Comparison of ENCODE assay signal across 1 cellular context in genomic region chr1:224182866-224183590, GRCh38.
TF ChIP-seq lines count a peak whose summit lies in the region.

Gene DEGS1, plus strand, starts transcription at chr1:224183240. Its CDS starts 97 bp downstream, at chr1:224183337.

TF ChIP-seq in HEK293, 187 proteins besides CTCF, POLR2A, EP300 and RAD21 (continued from another document):
- peak; percentile 86 for TF ChIP-seq HIC1 (tag by site-specific recombination; IDR thresholded peaks at IDR 0.05)
- TF ChIP-seq ZNF248 (tag by site-specific recombination; IDR thresholded peaks at IDR 0.05), result no peak
- TF ChIP-seq KLF16 (tag by site-specific recombination; IDR thresholded peaks at IDR 0.05), result 0 out of 2 replicates have a peak, but pooled peaks have one; percentile 53
- TF ChIP-seq ZNF501 (tag by site-specific recombination; IDR thresholded peaks at IDR 0.05), result peak; percentile 96; the same call in 1 of the 2 replicates
- TF ChIP-seq ZNF114 (tag by site-specific recombination; IDR thresholded peaks at IDR 0.05), result no peak
- TF ChIP-seq TRIM28 (IDR thresholded peaks at IDR 0.05; ENCODE audit: borderline replicate concordance, low read length), result peak; percentile 80; the same call in 1 of the 2 replicates
- no peak for TF ChIP-seq ZNF48 (tag by site-specific recombination; IDR thresholded peaks at IDR 0.05)
- TF ChIP-seq ZNF488 (tag by site-specific recombination; IDR thresholded peaks at IDR 0.05), result no peak
- 0 out of 2 replicates have a peak, but pooled peaks have one; percentile 42 for TF ChIP-seq ZNF843 (tag by site-specific recombination; IDR thresholded peaks at IDR 0.05)
- TF ChIP-seq ZSCAN30 (tag by site-specific recombination; IDR thresholded peaks at IDR 0.05), result 0 out of 2 replicates have a peak, but pooled peaks have one; percentile 51
- TF ChIP-seq ZNF341 (tag by site-specific recombination; IDR thresholded peaks at IDR 0.05; ENCODE audit: low read depth), result peak; percentile 81
- TF ChIP-seq SETDB1 (IDR thresholded peaks at IDR 0.05; ENCODE audit: insufficient read length, low read length), result no peak
- TF ChIP-seq ZBTB7A (tag by site-specific recombination; IDR thresholded peaks at IDR 0.05; ENCODE audit: low read depth), result no peak
- TF ChIP-seq IKZF3 (tag by site-specific recombination; IDR thresholded peaks at IDR 0.05), result peak; percentile 59; the same call in 1 of the 2 replicates
